In the genomic region with DNA sequence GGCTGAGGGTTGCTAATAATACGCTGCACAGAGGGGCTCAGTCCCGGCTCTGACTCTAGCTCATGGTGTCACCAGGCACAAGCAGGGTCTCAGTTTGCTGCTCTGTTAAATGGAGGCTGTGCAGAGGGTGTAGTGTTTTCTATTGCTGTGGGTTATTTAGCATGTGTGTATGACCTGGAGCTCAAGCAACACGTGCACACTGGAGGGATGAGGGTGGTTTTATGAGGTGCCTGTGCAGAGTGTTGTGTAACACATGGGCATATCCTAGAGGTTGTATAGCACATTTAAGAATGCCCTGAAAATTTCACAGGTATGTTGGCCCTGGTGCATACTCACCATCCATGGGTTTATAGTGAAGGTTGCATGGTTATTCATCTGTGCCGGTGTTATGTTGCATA, we compare ENCODE assay signal across 1 cellular context.
TF ChIP-seq lines count a peak whose summit lies in the region.

No MANE protein-coding gene starts in this region.

TF ChIP-seq in K562, 482 proteins besides CTCF, POLR2A, EP300 and RAD21:
- TF ChIP-seq NR2C2 (CRISPR knock-in tag; IDR thresholded peaks at IDR 0.05) (no peak), NR2C2 (tag; IDR thresholded peaks at IDR 0.05) (peak; percentile 52; the same call in 1 of the 2 replicates), BHLHE40 (IDR thresholded peaks at IDR 0.05; ENCODE audit: low read length) (0 out of 2 replicates have a peak, but pooled peaks have one; percentile 17), CEBPG (CRISPR knock-in tag; IDR thresholded peaks at IDR 0.05) (no peak), CEBPG (tag; conservative IDR thresholded peaks at IDR 0.05 in 1 of 2, IDR thresholded peaks at IDR 0.05 in 1 of 2) (0 out of 4 replicates have a peak, but pooled peaks of 1 of the 2 experiments have one; percentile 22)
- TF ChIP-seq, protein P1, sequence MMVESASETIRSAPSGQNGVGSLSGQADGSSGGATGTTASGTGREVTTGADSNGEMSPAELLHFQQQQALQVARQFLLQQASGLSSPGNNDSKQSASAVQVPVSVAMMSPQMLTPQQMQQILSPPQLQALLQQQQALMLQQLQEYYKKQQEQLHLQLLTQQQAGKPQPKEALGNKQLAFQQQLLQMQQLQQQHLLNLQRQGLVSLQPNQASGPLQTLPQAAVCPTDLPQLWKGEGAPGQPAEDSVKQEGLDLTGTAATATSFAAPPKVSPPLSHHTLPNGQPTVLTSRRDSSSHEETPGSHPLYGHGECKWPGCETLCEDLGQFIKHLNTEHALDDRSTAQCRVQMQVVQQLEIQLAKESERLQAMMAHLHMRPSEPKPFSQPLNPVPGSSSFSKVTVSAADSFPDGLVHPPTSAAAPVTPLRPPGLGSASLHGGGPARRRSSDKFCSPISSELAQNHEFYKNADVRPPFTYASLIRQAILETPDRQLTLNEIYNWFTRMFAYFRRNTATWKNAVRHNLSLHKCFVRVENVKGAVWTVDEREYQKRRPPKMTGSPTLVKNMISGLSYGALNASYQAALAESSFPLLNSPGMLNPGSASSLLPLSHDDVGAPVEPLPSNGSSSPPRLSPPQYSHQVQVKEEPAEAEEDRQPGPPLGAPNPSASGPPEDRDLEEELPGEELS (CRISPR knock-in tag; IDR thresholded peaks at IDR 0.05; ENCODE audit: borderline replicate concordance) = no peak
